ENCODE assay signal across 34 cellular contexts in the genomic region with DNA sequence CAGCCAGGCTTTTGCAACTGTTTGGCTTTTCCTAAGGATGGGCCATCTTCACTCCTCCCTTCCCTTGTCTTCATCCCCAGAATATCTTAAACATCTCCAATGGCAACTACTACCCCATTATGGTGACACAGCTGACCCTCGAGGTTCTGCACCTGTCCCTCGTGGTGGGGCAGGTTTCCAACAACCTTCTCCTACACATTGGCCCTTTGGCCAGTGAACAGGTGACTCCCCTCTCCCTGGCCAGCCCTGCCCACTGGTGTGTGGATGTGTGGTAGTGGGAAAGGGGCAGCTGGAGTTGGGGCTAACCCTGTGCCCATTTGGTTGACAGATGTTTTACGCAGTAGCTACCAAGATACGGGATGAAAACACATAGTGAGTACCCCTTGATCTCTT. TPM values are rescaled to one million over a fixed set of nuclear protein-coding genes. Genes with fewer than 3 reads are reported as not detected.
"Had no signal": no experiment of that assay in that cellular context is flagged by ENCODE, and none has a peak within 500 bp of the region (broad histone marks: within the 10 kb centered on the region; RNA-seq: fewer than 3 reads in every experiment).

No MANE protein-coding gene starts in this region.

- H3K27me3 ChIP-seq: heart left ventricle, neutrophil, ovary, thyroid gland, upper lobe of left lung had no signal

- H3K4me3 Mint-ChIP-seq: activated T-helper 1 cell treated with anti-CD3 and anti-CD28 coated beads, Interleukin-12 subunit alpha, Interleukin-12 subunit beta, Interleukin-2, Interleukin-4 antibody, amounts not matched to agents 30 ng/mL and 10 ng/mL and 1 ng/mL, durations not matched to agents 14 hours and 24 hours and 36 hours; nephron progenitor cell had no signal

- DNase-seq: activated CD4-positive, alpha-beta T cell treated with anti-CD3 and anti-CD28 coated beads for 48 hours; activated CD4-positive, alpha-beta T cell treated with anti-CD3 and anti-CD28 coated beads, Interleukin-2, amount 50 U/mL, for 48 hours; activated CD8-positive, alpha-beta memory T cell treated with anti-CD3 and anti-CD28 coated beads for 24 hours; activated CD8-positive, alpha-beta memory T cell treated with anti-CD3 and anti-CD28 coated beads, Interleukin-2, amount 50 U/mL, for 4 hours; activated gamma-delta T cell; activated naive CD4-positive, alpha-beta T cell treated with anti-CD3 and anti-CD28 coated beads, Interleukin-2, amount 50 U/mL, for 16 hours; activated T-cell treated with anti-CD3 and anti-CD28 coated beads, Interleukin-2, amount 50 U/mL, for 1 hour; anterior cingulate cortex; cortex of kidney; foreskin fibroblast; kidney glomerular epithelial cell; left ventricle myocardium superior; naive B cell; nephron progenitor cell; ovary; psoas muscle; stimulated activated CD4-positive, alpha-beta T cell treated with anti-CD3 and anti-CD28 coated beads, Interleukin-12 subunit alpha, Interleukin-12 subunit beta, amount 100 ng/mL, for 4 hours; stimulated activated CD4-positive, alpha-beta T cell treated with anti-CD3 and anti-CD28 coated beads, Interleukin-4, amount 100 ng/mL, for 1 hour; stimulated activated naive CD8-positive, alpha-beta T cell treated with anti-CD3 and anti-CD28 coated beads, Interleukin-15, amount 100 ng/mL, for 72 hours; substantia nigra; T-helper 9 cell; thyroid gland; upper lobe of left lung had no signal

- ATAC-seq: activated CD4-positive, CD25-positive, alpha-beta regulatory T cell treated with anti-CD3 and anti-CD28 coated beads, Interleukin-2, amount 50 U/mL, for 24 hours; esophagus mucosa; heart left ventricle; left ventricle myocardium superior; psoas muscle; stimulated activated naive CD8-positive, alpha-beta T cell treated with anti-CD3 and anti-CD28 coated beads, Interleukin-15, amount 100 ng/mL, for 72 hours had no signal

- H3K4me3 ChIP-seq: heart left ventricle, ovary, psoas muscle, thyroid gland, upper lobe of left lung had no signal

- H3K9me3 Mint-ChIP-seq: activated T-helper 1 cell treated with anti-CD3 and anti-CD28 coated beads, Interleukin-12 subunit alpha, Interleukin-12 subunit beta, Interleukin-2, Interleukin-4 antibody, amounts not matched to agents 30 ng/mL and 10 ng/mL and 1 ng/mL, durations not matched to agents 14 hours and 24 hours and 36 hours; naive B cell; nephron progenitor cell; stimulated activated naive CD8-positive, alpha-beta T cell treated with anti-CD3 and anti-CD28 coated beads, Interleukin-15, amount 100 ng/mL, for 72 hours had no signal

- H3K9me3 ChIP-seq: heart left ventricle, neutrophil, ovary, psoas muscle, thyroid gland, upper lobe of left lung had no signal

- H3K27ac ChIP-seq: heart left ventricle, neutrophil, psoas muscle, thyroid gland, upper lobe of left lung, VCaP had no signal

- H3K4me1 ChIP-seq: psoas muscle had no signal

- H3K36me3 ChIP-seq: ovary had no signal

- H3K27ac Mint-ChIP-seq: activated T-helper 1 cell treated with anti-CD3 and anti-CD28 coated beads, Interleukin-12 subunit alpha, Interleukin-12 subunit beta, Interleukin-2, Interleukin-4 antibody, amounts not matched to agents 30 ng/mL and 10 ng/mL and 1 ng/mL, durations not matched to agents 14 hours and 24 hours and 36 hours; nephron progenitor cell had no signal

RNA-seq across cellular contexts. Expression of a gene that starts 12.1 kb away (rescaled TPM):
- total RNA-seq: endothelial cell of umbilical vein, esophagus mucosa, heart left ventricle, left ventricle myocardium superior, lung microvascular endothelial cell, mucosa of gallbladder, psoas muscle, SK-MEL-5, skeletal muscle tissue, thyroid gland had no signal
- polyA plus RNA-seq: endothelial cell of umbilical vein, heart left ventricle had no signal

RNA-seq across cellular contexts. Expression of a gene that starts 17.4 kb away (rescaled TPM):
- total RNA-seq: lung microvascular endothelial cell, SK-MEL-5, skeletal muscle tissue, thyroid gland had no signal
- polyA plus RNA-seq: endothelial cell of umbilical vein, heart left ventricle, ovary, psoas muscle had no signal
